Comparison of ENCODE assay signal across 26 cellular contexts in the genomic region with DNA sequence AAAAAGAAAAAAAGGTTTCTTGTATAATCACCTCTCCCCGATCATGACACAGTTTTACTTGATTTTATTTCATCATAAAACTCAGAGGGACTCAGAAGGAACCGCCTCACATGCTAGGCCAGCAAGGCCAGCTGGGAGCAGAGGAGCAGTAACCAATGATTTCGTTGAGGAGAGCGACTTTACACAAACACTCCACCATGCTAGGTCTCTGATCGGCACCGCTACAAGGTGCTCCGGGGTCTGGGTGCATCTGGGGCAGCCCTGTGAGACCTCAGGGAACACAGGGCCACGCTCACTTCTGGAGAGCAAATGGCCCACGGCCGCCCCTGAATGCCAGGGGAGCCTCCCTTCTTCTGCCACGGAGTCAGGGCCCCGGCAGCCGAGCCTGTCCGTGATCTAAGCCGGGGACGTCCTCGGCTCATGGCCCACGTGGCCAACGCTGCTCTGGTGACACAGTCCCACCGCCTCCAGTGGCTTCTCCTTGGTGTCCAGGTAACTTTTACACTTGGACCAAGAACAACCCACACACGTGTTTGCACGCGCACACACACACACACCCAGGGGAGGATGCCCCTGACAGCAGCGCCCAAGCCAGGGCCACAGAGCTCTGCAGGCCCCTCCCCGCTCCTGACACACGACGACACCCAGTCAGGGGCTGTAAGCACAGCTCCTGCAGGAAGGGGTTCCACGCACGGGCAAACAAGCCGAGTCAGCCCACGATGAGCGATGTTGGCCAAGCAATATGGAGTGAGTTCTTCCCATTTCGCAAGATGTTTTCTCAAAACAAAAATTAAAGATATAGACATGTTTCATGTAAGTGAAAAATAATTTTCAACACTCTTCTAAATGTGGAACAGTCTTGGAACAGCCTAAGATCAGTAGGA.
DNase-seq lines count a peak whose midpoint lies in the region; ATAC-seq, FAIRE-seq and TF ChIP-seq lines count a peak whose summit lies in the region.
"Had no signal": no experiment of that assay in that cellular context is flagged by ENCODE, and none has a peak within 500 bp of the region (broad histone marks: within the 10 kb centered on the region; RNA-seq: fewer than 3 reads in every experiment).

No MANE protein-coding gene starts in this region.

- BruUV-seq in HepG2 (replicated peaks; lab: Mats Ljungman, UMichigan): no TSS peak

- H2AFZ ChIP-seq in HepG2 (ENCODE audit: low read length): no peak overlapping the region

- TF ChIP-seq RAD21 in HepG2 (CRISPR knock-in tag; IDR thresholded peaks at IDR 0.05): no peak

- POLR2A ChIA-PET in HepG2 (lab: Yijun Ruan, JAX): no interaction called here
- POLR2A ChIA-PET in naive thymus-derived CD4-positive, alpha-beta T cell (lab: Charles Lee): interaction anchor here (0.6 to 1.4 kb wide), 3 partner anchors 10 to 190 kb away, joined by 3 to 4 read pairs (median 3); no protein-coding TSS in a partner anchor
- POLR2A ChIA-PET in RWPE1 (lab: Yijun Ruan, JAX; ENCODE audit: low non-redundant PET): no interaction called here

- FAIRE-seq in HepG2 (lab: Jason Lieb, UNC): no peak
- FAIRE-seq: colon, frontal cortex, islet of Langerhans had no signal

- ATAC-seq in HepG2 (peak; percentile 15; the same call in 2 of the 3 replicates), right lobe of liver (no peak), upper lobe of right lung (no peak)
- no peak for ATAC-seq in naive thymus-derived CD4-positive, alpha-beta T cell
- ATAC-seq: effector memory CD8-positive, alpha-beta T cell; HCT116; stimulated activated memory B cell treated with anti-CD40 and anti-IgM and Interleukin-4, amounts not matched to agents 10 μg/mL and 1 μg/mL and 100 μg/mL, for 72 hours had no signal

- TF ChIP-seq EP300 in HepG2 (IDR thresholded peaks at IDR 0.05; ENCODE audit: low read depth in 2 of 2, low read length in 2 of 2) (no peak), HepG2 (CRISPR knock-in tag; IDR thresholded peaks at IDR 0.05; ENCODE audit: borderline replicate concordance) (no peak)

- H3K4me2 ChIP-seq in HepG2 (ENCODE audit: low read depth, low read length): no peak overlapping the region

- H3K9me3 ChIP-seq in HepG2 (ENCODE audit: low read length) (no peaks in the 10 kb centered on the region), right lobe of liver (no peaks in the 10 kb centered on the region), upper lobe of right lung (no peaks in the 10 kb centered on the region)
- no peaks in the 10 kb centered on the region for H3K9me3 ChIP-seq in naive thymus-derived CD4-positive, alpha-beta T cell (ENCODE audit: control insufficient read depth in 2 of 3, low read length in 3 of 3)
- H3K9me3 ChIP-seq: esophagus muscularis mucosa, testis had no signal

- CTCF ChIA-PET in HepG2 (lab: Yijun Ruan, JAX; ENCODE audit: low intra/inter-chr PET ratio, low total read pairs) (no interaction called here), RWPE1 (lab: Yijun Ruan, JAX) (no interaction called here)
- CTCF ChIA-PET in naive thymus-derived CD4-positive, alpha-beta T cell (lab: Charles Lee): no interaction called here

- no peaks in the 10 kb centered on the region for H3K9me3 Mint-ChIP-seq in naive thymus-derived CD4-positive, alpha-beta T cell
- H3K9me3 Mint-ChIP-seq: activated CD4-positive, alpha-beta T cell treated with anti-CD3 and anti-CD28 coated beads, Interleukin-2, amount 10 ng/mL, durations not matched to agents 24 days and 14 days; activated T-helper 2 cell treated with anti-CD3 and anti-CD28 coated beads, Interferon-gamma antibody, Interleukin-2, Interleukin-4, amounts not matched to agents 10 μg/mL and 5 μg/mL and 100 μg/mL, durations not matched to agents 14 hours and 24 hours and 36 hours; effector memory CD8-positive, alpha-beta T cell; stimulated activated memory B cell treated with anti-CD40 and anti-IgM and Interleukin-4, amounts not matched to agents 10 μg/mL and 1 μg/mL and 100 μg/mL, for 72 hours; T-helper 1 cell treated with Interleukin-12 subunit alpha and Interleukin-12 subunit beta and Interleukin-4 antibody, amounts not matched to agents 30 μg/mL and 1 μg/mL, for 36 hours had no signal

- H3K4me1 ChIP-seq in HepG2 (ENCODE audit: insufficient read depth, low read length): no peaks in the 10 kb centered on the region
- H3K4me1 ChIP-seq in right lobe of liver: no peaks in the 10 kb centered on the region
- H3K4me1 ChIP-seq in naive thymus-derived CD4-positive, alpha-beta T cell (ENCODE audit: control insufficient read depth in 2 of 2, insufficient read depth in 2 of 2, low read length in 2 of 2): peaks cover 0 to 27% of the 10 kb centered on the region in 2 donors
- H3K4me1 ChIP-seq in upper lobe of right lung: no peaks in the 10 kb centered on the region
- H3K4me1 ChIP-seq: esophagus muscularis mucosa, testis had no signal

- H3K27me3 Mint-ChIP-seq in naive thymus-derived CD4-positive, alpha-beta T cell: peaks cover 0 to 36% (median 15%) of the 10 kb centered on the region in 5 donors

- H3K36me3 ChIP-seq in HepG2 (replicated peaks in 1 of 2; ENCODE audit: control insufficient read depth in 1 of 2, insufficient read depth in 2 of 2, low read length in 2 of 2): no peaks in the 10 kb centered on the region
- no peaks in the 10 kb centered on the region for H3K36me3 ChIP-seq in right lobe of liver
- H3K36me3 ChIP-seq in naive thymus-derived CD4-positive, alpha-beta T cell (ENCODE audit: control insufficient read depth in 2 of 3, insufficient read depth in 3 of 3, low read length in 3 of 3): no peaks in the 10 kb centered on the region
- H3K36me3 ChIP-seq in upper lobe of right lung: no peaks in the 10 kb centered on the region
- H3K36me3 ChIP-seq: brain microvascular endothelial cell, esophagus muscularis mucosa, SJSA1 had no signal

- no peak for DNase-seq in HepG2 (ENCODE audit: low spot score)
- DNase-seq in right lobe of liver: no peak
- DNase-seq in NB4 (ENCODE audit: low read depth): peak; percentile 72
- no peak for DNase-seq in naive thymus-derived CD4-positive, alpha-beta T cell
- peak; percentile 57 for DNase-seq in upper lobe of right lung
- no peak for DNase-seq in RWPE1 (ENCODE audit: low spot score)
- DNase-seq in GM13976 (ENCODE audit: low spot score): no peak
- no peak for DNase-seq in NCI-H345 (lab: John Stamatoyannopoulos, UW)
- DNase-seq: activated CD4-positive, alpha-beta T cell treated with anti-CD3 and anti-CD28 coated beads, Interleukin-2, amount 10 ng/mL, durations not matched to agents 24 days and 14 days; brain microvascular endothelial cell; CD4-positive, CD25-positive, alpha-beta regulatory T cell; effector memory CD8-positive, alpha-beta T cell; NCI-H1105 treated with DMSO at 0.1 percent for 48 hours; NCI-H2081 treated with DMSO at 0.1 percent for 48 hours; NCI-H446; testis had no signal

- no peak overlapping the region for H3K9ac ChIP-seq in HepG2 (ENCODE audit: insufficient read depth, low read depth, low read length)

- WGBS in HepG2 (ENCODE audit: low lambda C conversion rate): 59% methylated on average over 10 of the region's 33 CpGs
- WGBS in right lobe of liver (ENCODE audit: insufficient coverage, low coverage, low lambda C conversion rate, missing lambda C conversion rate): 66% methylated on average over 13 of the region's 33 CpGs

- H3K4me3 Mint-ChIP-seq in naive thymus-derived CD4-positive, alpha-beta T cell: peak overlapping the region in 9 of 10 donors; percentile 35 to 79 (median 60)
- H3K4me3 Mint-ChIP-seq: activated CD4-positive, alpha-beta T cell treated with anti-CD3 and anti-CD28 coated beads, Interleukin-2, amount 10 ng/mL, durations not matched to agents 24 days and 14 days; effector memory CD8-positive, alpha-beta T cell; stimulated activated memory B cell treated with anti-CD40 and anti-IgM and Interleukin-4, amounts not matched to agents 10 μg/mL and 1 μg/mL and 100 μg/mL, for 72 hours; T-helper 1 cell treated with Interleukin-12 subunit alpha and Interleukin-12 subunit beta and Interleukin-4 antibody, amounts not matched to agents 30 μg/mL and 1 μg/mL, for 36 hours had no signal

- TF ChIP-seq POLR2A in HepG2 (IDR thresholded peaks at IDR 0.05; ENCODE audit: insufficient read depth in 1 of 2, low read depth in 2 of 2, low read length in 2 of 2) (no peak), right lobe of liver (IDR thresholded peaks at IDR 0.05) (no peak), NB4 (IDR thresholded peaks at IDR 0.05; ENCODE audit: extremely low read depth, insufficient read length) (no peak)

- no peaks in the 10 kb centered on the region for H3K36me3 Mint-ChIP-seq in naive thymus-derived CD4-positive, alpha-beta T cell
- H3K36me3 Mint-ChIP-seq: CD4-positive, CD25-positive, alpha-beta regulatory T cell; stimulated activated memory B cell treated with anti-CD40 and anti-IgM and Interleukin-4, amounts not matched to agents 10 μg/mL and 1 μg/mL and 100 μg/mL, for 72 hours had no signal

- peaks cover 16% of the 10 kb centered on the region; the same call in 1 of the 2 replicates for H4K20me1 ChIP-seq in HepG2 (ENCODE audit: insufficient read depth, low read length)

- intact Hi-C loops in HepG2 (cut with micrococcal nuclease; ENCODE audit: unreplicated experiment) (no loop called here), right lobe of liver (cut with DNase I) (no loop called here), upper lobe of right lung (cut with DNase I) (no loop called here)
- intact Hi-C loops in naive thymus-derived CD4-positive, alpha-beta T cell (cut with micrococcal nuclease): loop anchor here in 1 of 2 donors (5.0 kb wide), 2 partner anchors 42 to 57 kb away; no protein-coding TSS in a partner anchor

- H3K27ac ChIP-seq in HepG2 (ENCODE audit: extremely low read length, insufficient read depth, low read length) (no peak overlapping the region), right lobe of liver (no peak overlapping the region), upper lobe of right lung (no peak overlapping the region), RWPE1 (no peak overlapping the region)
- H3K27ac ChIP-seq in naive thymus-derived CD4-positive, alpha-beta T cell (ENCODE audit: low read depth, low read length): no peak overlapping the region
- H3K27ac ChIP-seq: brain microvascular endothelial cell, esophagus muscularis mucosa, SJSA1, skin epidermis, testis had no signal

- H3K27me3 ChIP-seq in HepG2 (ENCODE audit: control insufficient read depth in 1 of 2, insufficient read depth in 2 of 2, low read length in 2 of 2) (peaks cover 4 to 66% of the 10 kb centered on the region in 2 experiments; a peak in 4 of 5 replicates), right lobe of liver (no peaks in the 10 kb centered on the region), upper lobe of right lung (no peaks in the 10 kb centered on the region)
- no peaks in the 10 kb centered on the region for H3K27me3 ChIP-seq in naive thymus-derived CD4-positive, alpha-beta T cell (ENCODE audit: control insufficient read depth in 2 of 2, insufficient read depth in 2 of 2, low read length in 2 of 2)
- H3K27me3 ChIP-seq: brain microvascular endothelial cell, SJSA1, testis had no signal

- H3K4me3 ChIP-seq in HepG2 (replicated peaks in 1 of 3; ENCODE audit: insufficient read depth in 1 of 3, low read depth in 2 of 3, low read length in 3 of 3) (no peak overlapping the region), right lobe of liver (no peak overlapping the region), NB4 (ENCODE audit: low read depth, low read length) (peak overlapping the region; percentile 16), upper lobe of right lung (no peak overlapping the region)
- H3K4me3 ChIP-seq in naive thymus-derived CD4-positive, alpha-beta T cell (ENCODE audit: low read length): no peak overlapping the region
- H3K4me3 ChIP-seq: esophagus muscularis mucosa, SJSA1, skin epidermis, testis had no signal

- H3K4me1 Mint-ChIP-seq in naive thymus-derived CD4-positive, alpha-beta T cell: peaks cover 6 to 36% (median 27%) of the 10 kb centered on the region in 7 donors
- H3K4me1 Mint-ChIP-seq: stimulated activated memory B cell treated with anti-CD40 and anti-IgM and Interleukin-4, amounts not matched to agents 10 μg/mL and 1 μg/mL and 100 μg/mL, for 72 hours had no signal

- H3K79me2 ChIP-seq in HepG2 (ENCODE audit: insufficient read depth, low read length): no peaks in the 10 kb centered on the region

- peak overlapping the region in 6 of 9 donors; percentile 22 to 76 (median 37) for H3K27ac Mint-ChIP-seq in naive thymus-derived CD4-positive, alpha-beta T cell
- H3K27ac Mint-ChIP-seq: activated CD4-positive, alpha-beta T cell treated with anti-CD3 and anti-CD28 coated beads, Interleukin-2, amount 10 ng/mL, durations not matched to agents 24 days and 14 days; activated T-helper 2 cell treated with anti-CD3 and anti-CD28 coated beads, Interferon-gamma antibody, Interleukin-2, Interleukin-4, amounts not matched to agents 10 μg/mL and 5 μg/mL and 100 μg/mL, durations not matched to agents 14 hours and 24 hours and 36 hours; CD4-positive, CD25-positive, alpha-beta regulatory T cell; effector memory CD8-positive, alpha-beta T cell; stimulated activated memory B cell treated with anti-CD40 and anti-IgM and Interleukin-4, amounts not matched to agents 10 μg/mL and 1 μg/mL and 100 μg/mL, for 72 hours; T-helper 1 cell treated with Interleukin-12 subunit alpha and Interleukin-12 subunit beta and Interleukin-4 antibody, amounts not matched to agents 30 μg/mL and 1 μg/mL, for 36 hours had no signal

- no peak for TF ChIP-seq CTCF in HepG2 (CRISPR knock-in tag; IDR thresholded peaks at IDR 0.05)
- no peak for TF ChIP-seq CTCF in right lobe of liver (IDR thresholded peaks at IDR 0.05)
- TF ChIP-seq CTCF in NB4 (IDR thresholded peaks at IDR 0.05; ENCODE audit: low read depth, low read length): no peak
- no peak for TF ChIP-seq CTCF in upper lobe of right lung (IDR thresholded peaks at IDR 0.05)
- no peak for TF ChIP-seq CTCF in RWPE1 (conservative IDR thresholded peaks at IDR 0.05; ENCODE audit: low read depth)
- no peak for TF ChIP-seq CTCF in GM13976 (IDR thresholded peaks at IDR 0.05; ENCODE audit: borderline replicate concordance, control extremely low read depth, extremely low read depth, insufficient read depth, missing control alignments)

- in situ Hi-C loops in HepG2 (cut with HindIII; ENCODE audit: extremely low pct_ligation_motif_present, low pct_unique_long_range_greater_than_20kb): no loop called here
- in situ Hi-C loops in GM13976 (cut with MboI; ENCODE audit: low sequenced_read_pairs, unreplicated experiment): no loop called here

Comparison
In these comparisons a context has a peak if more than half of its experiments do, and no peak if none do; other contexts are left out.
1. DNase-seq: peak in NB4 (single experiment) and upper lobe of right lung (single experiment); none in HepG2 (single experiment), right lobe of liver (0 of 3), naive thymus-derived CD4-positive, alpha-beta T cell (0 of 9), RWPE1 (single experiment), GM13976 (single experiment) and NCI-H345 (single experiment).